Comparison of ENCODE assay signal across 1 cellular context in the genomic region with DNA sequence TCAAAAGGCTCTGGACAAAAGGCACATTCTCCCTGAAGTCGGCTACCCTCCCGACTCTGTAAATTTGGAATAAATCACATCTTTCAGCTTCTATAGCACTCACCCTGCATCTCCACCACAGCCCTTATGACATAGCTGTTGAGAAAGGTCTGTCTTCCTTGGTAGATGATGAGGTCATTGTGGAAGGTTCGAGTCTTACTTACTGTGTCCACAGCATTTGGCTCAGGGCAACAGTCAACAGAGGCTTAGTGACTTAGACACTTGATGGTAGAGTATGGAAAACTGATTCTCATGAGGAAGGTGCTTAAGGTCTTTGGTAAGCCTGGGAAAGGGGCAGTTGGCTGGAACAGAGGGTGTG.
TF ChIP-seq lines count a peak whose summit lies in the region.

No MANE protein-coding gene starts in this region.

TF ChIP-seq in A549, 52 proteins besides CTCF, POLR2A, EP300 and RAD21:
- TF ChIP-seq NFE2L2 (conservative IDR thresholded peaks at IDR 0.05; ENCODE audit: low read length) (no peak), FOSL2 (IDR thresholded peaks at IDR 0.05) (no peak), FOSL2 (CRISPR knock-in tag; IDR thresholded peaks at IDR 0.05) (no peak), JUN (IDR thresholded peaks at IDR 0.05) (no peak), USF2 (IDR thresholded peaks at IDR 0.05) (no peak), REST (IDR thresholded peaks at IDR 0.05) (no peak), CHD2 (IDR thresholded peaks at IDR 0.05; ENCODE audit: low read length, partially characterized antibody) (no peak), JUNB (IDR thresholded peaks at IDR 0.05) (no peak), CBX2 (IDR thresholded peaks at IDR 0.05; ENCODE audit: borderline replicate concordance, low read depth) (no peak), MYC (IDR thresholded peaks at IDR 0.05; ENCODE audit: borderline replicate concordance, low read length) (no peak), PHF8 (IDR thresholded peaks at IDR 0.05; ENCODE audit: borderline replicate concordance, low read depth) (no peak), FOXS1 (CRISPR knock-in tag; IDR thresholded peaks at IDR 0.05) (no peak), CBX8 (IDR thresholded peaks at IDR 0.05) (no peak), HEYL (CRISPR knock-in tag; IDR thresholded peaks at IDR 0.05) (no peak), MAZ (IDR thresholded peaks at IDR 0.05; ENCODE audit: borderline replicate concordance, low read depth, low read length) (no peak), MAFK (IDR thresholded peaks at IDR 0.05; ENCODE audit: partially characterized antibody) (no peak), RNF2 (IDR thresholded peaks at IDR 0.05; ENCODE audit: borderline replicate concordance, low read depth) (no peak), GATA3 (IDR thresholded peaks at IDR 0.05; ENCODE audit: borderline replicate concordance) (no peak)
- TF ChIP-seq, protein P1, sequence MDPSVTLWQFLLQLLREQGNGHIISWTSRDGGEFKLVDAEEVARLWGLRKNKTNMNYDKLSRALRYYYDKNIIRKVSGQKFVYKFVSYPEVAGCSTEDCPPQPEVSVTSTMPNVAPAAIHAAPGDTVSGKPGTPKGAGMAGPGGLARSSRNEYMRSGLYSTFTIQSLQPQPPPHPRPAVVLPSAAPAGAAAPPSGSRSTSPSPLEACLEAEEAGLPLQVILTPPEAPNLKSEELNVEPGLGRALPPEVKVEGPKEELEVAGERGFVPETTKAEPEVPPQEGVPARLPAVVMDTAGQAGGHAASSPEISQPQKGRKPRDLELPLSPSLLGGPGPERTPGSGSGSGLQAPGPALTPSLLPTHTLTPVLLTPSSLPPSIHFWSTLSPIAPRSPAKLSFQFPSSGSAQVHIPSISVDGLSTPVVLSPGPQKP (IDR thresholded peaks at IDR 0.05; ENCODE audit: low read depth, low read length), result no peak
- TF ChIP-seq, protein P2, sequence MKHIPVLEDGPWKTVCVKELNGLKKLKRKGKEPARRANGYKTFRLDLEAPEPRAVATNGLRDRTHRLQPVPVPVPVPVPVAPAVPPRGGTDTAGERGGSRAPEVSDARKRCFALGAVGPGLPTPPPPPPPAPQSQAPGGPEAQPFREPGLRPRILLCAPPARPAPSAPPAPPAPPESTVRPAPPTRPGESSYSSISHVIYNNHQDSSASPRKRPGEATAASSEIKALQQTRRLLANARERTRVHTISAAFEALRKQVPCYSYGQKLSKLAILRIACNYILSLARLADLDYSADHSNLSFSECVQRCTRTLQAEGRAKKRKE (CRISPR knock-in tag; IDR thresholded peaks at IDR 0.05; ENCODE audit: low read depth), result no peak
- TF ChIP-seq, protein P3, sequence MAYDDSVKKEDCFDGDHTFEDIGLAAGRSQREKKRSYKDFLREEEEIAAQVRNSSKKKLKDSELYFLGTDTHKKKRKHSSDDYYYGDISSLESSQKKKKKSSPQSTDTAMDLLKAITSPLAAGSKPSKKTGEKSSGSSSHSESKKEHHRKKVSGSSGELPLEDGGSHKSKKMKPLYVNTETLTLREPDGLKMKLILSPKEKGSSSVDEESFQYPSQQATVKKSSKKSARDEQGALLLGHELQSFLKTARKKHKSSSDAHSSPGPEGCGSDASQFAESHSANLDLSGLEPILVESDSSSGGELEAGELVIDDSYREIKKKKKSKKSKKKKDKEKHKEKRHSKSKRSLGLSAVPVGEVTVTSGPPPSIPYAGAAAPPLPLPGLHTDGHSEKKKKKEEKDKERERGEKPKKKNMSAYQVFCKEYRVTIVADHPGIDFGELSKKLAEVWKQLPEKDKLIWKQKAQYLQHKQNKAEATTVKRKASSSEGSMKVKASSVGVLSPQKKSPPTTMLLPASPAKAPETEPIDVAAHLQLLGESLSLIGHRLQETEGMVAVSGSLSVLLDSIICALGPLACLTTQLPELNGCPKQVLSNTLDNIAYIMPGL (CRISPR knock-in tag; IDR thresholded peaks at IDR 0.05; ENCODE audit: borderline replicate concordance), result no peak
